In genomic region chr19:18922228-18922985, GRCh38 we compare ENCODE assay signal across 25 cellular contexts. TPM values are rescaled to one million over a fixed set of nuclear protein-coding genes. Genes with fewer than 3 reads are reported as not detected.
"Had no signal": no experiment of that assay in that cellular context is flagged by ENCODE, and none has a peak within 500 bp of the region (broad histone marks: within the 10 kb centered on the region; RNA-seq: fewer than 3 reads in every experiment).

No MANE protein-coding gene starts in this region.

- H3K27me3 ChIP-seq: colonic mucosa, foreskin keratinocyte, ovary, suprapubic skin, thyroid gland, upper lobe of left lung, uterus had no signal

- H3K36me3 ChIP-seq: colonic mucosa, ovary, uterus had no signal

- DNase-seq: colonic mucosa; dermis blood vessel endothelial cell; erythroblast; foreskin keratinocyte; immature natural killer cell; left cardiac atrium; left ventricle myocardium inferior; mesenchymal stem cell; midbrain; ovary; stimulated activated CD4-positive, alpha-beta T cell treated with anti-CD3 and anti-CD28 coated beads, Interleukin-4, amount 100 ng/mL, for 1 hour; stimulated activated CD8-positive, alpha-beta memory T cell treated with anti-CD3 and anti-CD28 coated beads, Interleukin-4, amount 100 ng/mL, for 48 hours; stimulated activated naive CD8-positive, alpha-beta T cell treated with anti-CD3 and anti-CD28 coated beads, Interleukin-15, Interleukin-2, amounts not matched to agents 100 U/mL and 50 U/mL, for 24 hours; thyroid gland; uterus had no signal

- H3K4me3 ChIP-seq: colonic mucosa, left ventricle myocardium inferior, lung, ovary, smooth muscle cell, suprapubic skin, thyroid gland, upper lobe of left lung, uterus had no signal

- H3K4me3 Mint-ChIP-seq: natural killer cell treated with Interleukin-12 subunit alpha and Interleukin-12 subunit beta and Interleukin-15 and Interleukin-18, amount 100 ng/mL, for 72 hours had no signal

- H3K9me3 Mint-ChIP-seq: immature natural killer cell; natural killer cell treated with Interleukin-12 subunit alpha and Interleukin-12 subunit beta and Interleukin-15 and Interleukin-18, amount 100 ng/mL, for 72 hours; stimulated activated effector memory CD8-positive, alpha-beta T cell treated with anti-CD3 and anti-CD28 coated beads, Interleukin-12 subunit alpha, Interleukin-12 subunit beta, amount 100 ng/mL, for 72 hours had no signal

- H3K27me3 Mint-ChIP-seq: natural killer cell treated with Interleukin-12 subunit alpha and Interleukin-12 subunit beta and Interleukin-15 and Interleukin-18, amount 100 ng/mL, for 72 hours; progenitor cell of endocrine pancreas had no signal

- ATAC-seq: foreskin keratinocyte; left cardiac atrium; natural killer cell treated with Interleukin-12 subunit alpha and Interleukin-12 subunit beta and Interleukin-15 and Interleukin-18, amount 100 ng/mL, for 72 hours; right cardiac atrium; stimulated activated effector memory CD8-positive, alpha-beta T cell treated with anti-CD3 and anti-CD28 coated beads, Interleukin-12 subunit alpha, Interleukin-12 subunit beta, amount 100 ng/mL, for 72 hours; stimulated activated naive CD8-positive, alpha-beta T cell treated with anti-CD3 and anti-CD28 coated beads, Interleukin-15, Interleukin-2, amounts not matched to agents 100 U/mL and 50 U/mL, for 24 hours had no signal

- H3K4me2 ChIP-seq: smooth muscle cell had no signal

- H3K9me3 ChIP-seq: colonic mucosa, left ventricle myocardium inferior, ovary, suprapubic skin, thyroid gland, upper lobe of left lung, uterus had no signal

- H3K27ac ChIP-seq: colonic mucosa, foreskin keratinocyte, left ventricle myocardium inferior, ovary, suprapubic skin, thyroid gland, upper lobe of left lung, uterus had no signal

- FAIRE-seq: endothelial cell of umbilical vein, keratinocyte had no signal

- H3K27ac Mint-ChIP-seq: immature natural killer cell; progenitor cell of endocrine pancreas; stimulated activated effector memory CD8-positive, alpha-beta T cell treated with anti-CD3 and anti-CD28 coated beads, Interleukin-12 subunit alpha, Interleukin-12 subunit beta, amount 100 ng/mL, for 72 hours had no signal

- H3K4me1 ChIP-seq: foreskin keratinocyte had no signal

- H3K36me3 Mint-ChIP-seq: natural killer cell treated with Interleukin-12 subunit alpha and Interleukin-12 subunit beta and Interleukin-15 and Interleukin-18, amount 100 ng/mL, for 72 hours had no signal

RNA-seq across cellular contexts. Expression of gene CERS1, which starts 26.4 kb away (rescaled TPM):
- total RNA-seq: natural killer cell treated with Interleukin-12 subunit alpha and Interleukin-12 subunit beta and Interleukin-15 and Interleukin-18, amount 100 ng/mL, for 72 hours had no signal
- polyA plus RNA-seq: immature natural killer cell had no signal
